Comparison of ENCODE assay signal across 8 cellular contexts in the genomic region with DNA sequence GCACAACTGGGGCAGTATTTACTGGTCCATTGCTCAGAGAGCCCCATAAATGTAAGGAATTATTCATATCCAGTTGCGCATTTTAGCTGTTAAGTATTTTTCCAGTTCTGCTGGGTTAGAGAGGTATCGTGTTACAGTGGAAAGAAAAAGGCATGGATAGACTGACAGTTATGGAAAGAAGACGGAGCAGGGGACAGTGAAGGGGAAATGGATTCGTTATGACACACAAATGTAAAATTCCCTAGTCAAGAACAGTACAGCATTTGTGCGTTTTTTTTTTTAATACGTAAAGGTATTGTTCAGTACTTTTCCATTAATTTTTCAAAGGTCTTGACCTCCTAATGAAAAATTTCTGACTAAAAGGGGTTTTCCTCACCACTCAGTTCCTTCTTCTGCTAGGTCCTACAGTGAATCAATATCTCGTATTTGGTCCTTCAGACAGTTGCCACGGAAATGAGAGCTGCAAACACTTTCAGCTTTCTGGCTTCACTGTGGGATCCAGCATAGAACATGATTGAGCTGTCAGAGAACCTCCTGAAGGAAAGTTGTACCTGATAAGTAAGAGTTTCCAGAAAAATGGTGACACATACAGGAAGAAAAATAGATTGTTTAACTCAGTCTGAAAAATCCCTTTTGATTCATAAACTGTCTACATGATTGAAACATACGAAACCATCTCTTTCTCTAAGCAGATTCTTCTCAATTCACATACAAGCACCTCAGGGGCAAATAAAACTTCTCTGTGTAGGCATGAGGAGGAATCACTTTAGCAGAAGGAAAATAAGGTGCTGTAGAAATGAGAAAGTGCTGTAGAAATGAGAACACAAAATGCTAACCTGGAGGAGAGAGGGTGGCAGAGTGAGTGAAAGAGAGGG. TPM values are rescaled to one million over a fixed set of nuclear protein-coding genes. Genes with fewer than 3 reads are reported as not detected.
DNase-seq lines count a peak whose midpoint lies in the region; ATAC-seq and TF ChIP-seq lines count a peak whose summit lies in the region.
"Had no signal": no experiment of that assay in that cellular context is flagged by ENCODE, and none has a peak within 500 bp of the region (broad histone marks: within the 10 kb centered on the region; RNA-seq: fewer than 3 reads in every experiment).

No MANE protein-coding gene starts in this region.

- H3K9ac ChIP-seq in SK-N-SH (peak overlapping the region; percentile 39; the same call in 1 of the 2 replicates), MM.1S (ENCODE audit: low read length) (no peak overlapping the region)

- TF ChIP-seq EP300 in SK-N-SH (IDR thresholded peaks at IDR 0.05; ENCODE audit: borderline replicate concordance in 1 of 2, low read depth in 1 of 2, low read length in 1 of 2), result peak in 1 of 2 experiments; percentile 45; a peak in 1 of 4 replicates

- ATAC-seq in GM19324 (IDR thresholded peaks at IDR 0.05; ENCODE audit: low FRiP score, unreplicated experiment), result peak; percentile 65
- peak; percentile 52 for ATAC-seq in HG02678 (IDR thresholded peaks at IDR 0.05; ENCODE audit: unreplicated experiment)
- ATAC-seq in naive thymus-derived CD4-positive, alpha-beta T cell, result no peak

- TF ChIP-seq RAD21 in SK-N-SH (IDR thresholded peaks at IDR 0.05; ENCODE audit: low read length), result no peak

- H3K27me3 Mint-ChIP-seq in nephron (ENCODE audit: low read depth), result no peaks in the 10 kb centered on the region
- peaks cover 0 to 13% (median 0%) of the 10 kb centered on the region in 5 donors for H3K27me3 Mint-ChIP-seq in naive thymus-derived CD4-positive, alpha-beta T cell

- H3F3A ChIP-seq in SK-N-SH (replicated peaks; ENCODE audit: insufficient read depth) (peaks cover 14% of the 10 kb centered on the region), MM.1S (ENCODE audit: insufficient read depth, low read length) (no peaks in the 10 kb centered on the region)

- no peaks in the 10 kb centered on the region for H3K9me2 ChIP-seq in SK-N-SH
- no peaks in the 10 kb centered on the region for H3K9me2 ChIP-seq in MM.1S (replicated peaks; ENCODE audit: insufficient read depth, low read length)

- H3K4me1 ChIP-seq in SK-N-SH (ENCODE audit: control insufficient read depth in 1 of 2, insufficient read depth in 2 of 2, low read depth in 1 of 2, low read length in 1 of 2), result peaks cover 3 to 4% of the 10 kb centered on the region in 2 experiments; a peak in 2 of 4 replicates
- no peaks in the 10 kb centered on the region for H3K4me1 ChIP-seq in MM.1S (ENCODE audit: low read length)
- H3K4me1 ChIP-seq in naive thymus-derived CD4-positive, alpha-beta T cell (ENCODE audit: control insufficient read depth in 2 of 2, insufficient read depth in 2 of 2, low read length in 2 of 2), result peaks cover 0 to 5% of the 10 kb centered on the region in 2 donors

- no peaks in the 10 kb centered on the region for H4K20me1 ChIP-seq in SK-N-SH (ENCODE audit: insufficient read depth)
- H4K20me1 ChIP-seq in MM.1S (ENCODE audit: insufficient read depth, low read length), result no peaks in the 10 kb centered on the region

- DNase-seq in SK-N-SH, result no peak
- no peak for DNase-seq in MM.1S
- no peak for DNase-seq in mesenteric fat pad (ENCODE audit: low spot score)
- no peak for DNase-seq in naive thymus-derived CD4-positive, alpha-beta T cell
- DNase-seq: H9 had no signal

- peaks cover 6% of the 10 kb centered on the region for H3K4me1 Mint-ChIP-seq in nephron
- H3K4me1 Mint-ChIP-seq in naive thymus-derived CD4-positive, alpha-beta T cell, result peaks cover 0 to 72% (median 12%) of the 10 kb centered on the region in 7 donors

- H3K36me3 Mint-ChIP-seq in nephron (ENCODE audit: low read depth), result no peaks in the 10 kb centered on the region
- H3K36me3 Mint-ChIP-seq in naive thymus-derived CD4-positive, alpha-beta T cell, result peaks cover 0 to 1% (median 0%) of the 10 kb centered on the region in 5 donors

- no peak overlapping the region for H3K4me3 Mint-ChIP-seq in nephron
- H3K4me3 Mint-ChIP-seq in naive thymus-derived CD4-positive, alpha-beta T cell, result peak overlapping the region in 5 of 10 donors; percentile 14 to 86 (median 33)
- H3K4me3 Mint-ChIP-seq: H9 had no signal

- TF ChIP-seq CTCF in SK-N-SH (IDR thresholded peaks at IDR 0.05), result no peak
- TF ChIP-seq CTCF in nephron (IDR thresholded peaks at IDR 0.05; ENCODE audit: unreplicated experiment in 3 of 3), result no peak
- no peak for TF ChIP-seq CTCF in MM.1S (IDR thresholded peaks at IDR 0.05; ENCODE audit: low read length)

- H3K27me3 ChIP-seq in SK-N-SH (ENCODE audit: insufficient read depth), result no peaks in the 10 kb centered on the region
- no peaks in the 10 kb centered on the region for H3K27me3 ChIP-seq in MM.1S (replicated peaks; ENCODE audit: insufficient read depth, low read length)
- no peaks in the 10 kb centered on the region for H3K27me3 ChIP-seq in naive thymus-derived CD4-positive, alpha-beta T cell (ENCODE audit: control insufficient read depth in 2 of 2, insufficient read depth in 2 of 2, low read length in 2 of 2)

- H3K27ac Mint-ChIP-seq in nephron, result peak overlapping the region in 2 of 3 experiments; percentile 1 to 49
- peak overlapping the region in 4 of 9 donors; percentile 14 to 95 (median 63) for H3K27ac Mint-ChIP-seq in naive thymus-derived CD4-positive, alpha-beta T cell
- H3K27ac Mint-ChIP-seq: H9 had no signal

- peak overlapping the region; percentile 67; the same call in 1 of the 2 replicates for H2AFZ ChIP-seq in SK-N-SH (ENCODE audit: low read depth)
- H2AFZ ChIP-seq in MM.1S (ENCODE audit: low read length), result no peak overlapping the region

- H3K79me2 ChIP-seq in SK-N-SH (ENCODE audit: insufficient read depth), result no peaks in the 10 kb centered on the region
- H3K79me2 ChIP-seq in MM.1S (ENCODE audit: low read length), result no peaks in the 10 kb centered on the region

- 25% methylated on average over 9 of the region's 9 CpGs for whole genome bisulfite sequencing in SK-N-SH (ENCODE audit: low lambda C conversion rate)

- no peaks in the 10 kb centered on the region for H3K9me3 ChIP-seq in SK-N-SH
- H3K9me3 ChIP-seq in MM.1S (replicated peaks; ENCODE audit: insufficient read depth, low read length), result no peaks in the 10 kb centered on the region
- H3K9me3 ChIP-seq in naive thymus-derived CD4-positive, alpha-beta T cell (ENCODE audit: control insufficient read depth in 2 of 3, low read length in 3 of 3), result no peaks in the 10 kb centered on the region

- CTCF ChIA-PET in SK-N-SH (lab: Yijun Ruan, JAX), result interaction anchor here (1.4 kb wide), 1 partner anchor 16 kb away, joined by 3 read pairs; no protein-coding TSS in a partner anchor
- CTCF ChIA-PET in naive thymus-derived CD4-positive, alpha-beta T cell (lab: Charles Lee), result interaction anchor here (0.6 kb wide), 1 partner anchor 828 kb away, joined by 3 read pairs; no protein-coding TSS in a partner anchor

- H3K27ac ChIP-seq in SK-N-SH (ENCODE audit: low read depth in 2 of 2, low read length in 1 of 2) (peak overlapping the region; percentile 44 to 76; a peak in 3 of 4 replicates), MM.1S (ENCODE audit: low read length) (no peak overlapping the region)
- no peak overlapping the region for H3K27ac ChIP-seq in naive thymus-derived CD4-positive, alpha-beta T cell (ENCODE audit: low read depth, low read length)

- peak overlapping the region; percentile 57 for H3K4me2 ChIP-seq in SK-N-SH
- no peak overlapping the region for H3K4me2 ChIP-seq in MM.1S (ENCODE audit: low read depth, low read length)

- no peaks in the 10 kb centered on the region for H3K9me3 Mint-ChIP-seq in nephron
- no peaks in the 10 kb centered on the region for H3K9me3 Mint-ChIP-seq in naive thymus-derived CD4-positive, alpha-beta T cell
- H3K9me3 Mint-ChIP-seq: H9 had no signal

- H3K36me3 ChIP-seq in SK-N-SH (replicated peaks in 1 of 2; ENCODE audit: control insufficient read depth in 1 of 2, insufficient read depth in 2 of 2, low read length in 1 of 2), result no peaks in the 10 kb centered on the region
- no peaks in the 10 kb centered on the region for H3K36me3 ChIP-seq in MM.1S (replicated peaks; ENCODE audit: insufficient read depth, low read length)
- H3K36me3 ChIP-seq in naive thymus-derived CD4-positive, alpha-beta T cell (ENCODE audit: control insufficient read depth in 2 of 3, insufficient read depth in 3 of 3, low read length in 3 of 3), result no peaks in the 10 kb centered on the region

- peak overlapping the region in 1 of 2 experiments; percentile 19; a peak in 2 of 4 replicates for H3K4me3 ChIP-seq in SK-N-SH (ENCODE audit: low read depth in 2 of 2, low read length in 1 of 2)
- no peak overlapping the region for H3K4me3 ChIP-seq in MM.1S (ENCODE audit: low read length)
- H3K4me3 ChIP-seq in naive thymus-derived CD4-positive, alpha-beta T cell (ENCODE audit: low read length), result no peak overlapping the region

- intact Hi-C loops in naive thymus-derived CD4-positive, alpha-beta T cell (cut with micrococcal nuclease), result loop anchor here (5.0 to 10.0 kb wide), 3 partner anchors 43 to 836 kb away; a partner anchor contains a TSS

- POLR2A ChIA-PET in SK-N-SH (lab: Yijun Ruan, JAX), result no interaction called here
- POLR2A ChIA-PET in naive thymus-derived CD4-positive, alpha-beta T cell (lab: Charles Lee), result no interaction called here

TF ChIP-seq in SK-N-SH, 30 proteins besides CTCF, POLR2A, EP300 and RAD21 (continues in another document):
- TF ChIP-seq MXI1 (IDR thresholded peaks at IDR 0.05; ENCODE audit: low read depth, low read length) (no peak), FOSL2 (IDR thresholded peaks at IDR 0.05; ENCODE audit: borderline replicate concordance, low read depth) (no peak), FOXM1 (IDR thresholded peaks at IDR 0.05; ENCODE audit: low read depth) (no peak), EZH2phosphoT487 (IDR thresholded peaks at IDR 0.05; ENCODE audit: borderline replicate concordance, low read depth) (no peak), NFIC (IDR thresholded peaks at IDR 0.05; ENCODE audit: borderline replicate concordance) (no peak; the same call in 1 of the 2 replicates), GATA2 (CRISPR knock-in tag; IDR thresholded peaks at IDR 0.05) (no peak), GABPA (IDR thresholded peaks at IDR 0.05; ENCODE audit: low read depth) (no peak), TEAD4 (IDR thresholded peaks at IDR 0.05; ENCODE audit: borderline replicate concordance, insufficient read depth) (peak; percentile 44; the same call in 1 of the 2 replicates), SMC3 (IDR thresholded peaks at IDR 0.05; ENCODE audit: low read depth, low read length) (no peak), RXRA (IDR thresholded peaks at IDR 0.05; ENCODE audit: borderline replicate concordance, low read depth) (peak; percentile 30; the same call in 1 of the 2 replicates)
- TF ChIP-seq, protein P1, sequence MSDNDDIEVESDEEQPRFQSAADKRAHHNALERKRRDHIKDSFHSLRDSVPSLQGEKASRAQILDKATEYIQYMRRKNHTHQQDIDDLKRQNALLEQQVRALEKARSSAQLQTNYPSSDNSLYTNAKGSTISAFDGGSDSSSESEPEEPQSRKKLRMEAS (IDR thresholded peaks at IDR 0.05; ENCODE audit: low read depth), result peak; percentile 19; the same call in 1 of the 2 replicates

RNA-seq across cellular contexts. Expression of a gene that starts 21.8 kb away (rescaled TPM):
- 1.5 and 2.1 TPM in 2 replicates for polyA plus RNA-seq in SK-N-SH (2012; rRNA removed)
- polyA plus RNA-seq in SK-N-SH (2012; cell fraction: cytosol; rRNA removed), result 2.4 and 2.6 TPM in 2 replicates
- 0.62 and 1.2 TPM in 2 replicates for polyA plus RNA-seq in SK-N-SH (2012; cell fraction: nucleus; rRNA removed)
- 1.9 TPM for total RNA-seq in mesenteric fat pad
- total RNA-seq in naive thymus-derived CD4-positive, alpha-beta T cell, result 1 to 10 TPM in 3 of 5 experiments, under 1 TPM in 2; 0.71 to 4.3 (median 2.3) TPM
- polyA plus RNA-seq in naive thymus-derived CD4-positive, alpha-beta T cell, result 1 to 10 TPM; 1.8 to 1.9 TPM

Comparison
In these comparisons a context has a peak if more than half of its experiments do, and no peak if none do; other contexts are left out.
1. H3K27ac ChIP-seq: peak in SK-N-SH (2 of 2); none in MM.1S (single experiment) and naive thymus-derived CD4-positive, alpha-beta T cell (single experiment).